1 cellular context compared by ENCODE assay signal in genomic region chr17:39199673-39199985, GRCh38.
TF ChIP-seq lines count a peak whose summit lies in the region.

No MANE protein-coding gene starts in this region.

TF ChIP-seq in WTC11, 78 proteins besides CTCF, POLR2A, EP300 and RAD21 (continued from another document):
- TF ChIP-seq ATF6 (CRISPR knock-in tag; IDR thresholded peaks at IDR 0.05) (no peak), ZBTB21 (CRISPR knock-in tag; IDR thresholded peaks at IDR 0.05; ENCODE audit: borderline replicate concordance) (no peak), ATF1 (CRISPR knock-in tag; IDR thresholded peaks at IDR 0.05) (no peak), ZNF671 (CRISPR knock-in tag; IDR thresholded peaks at IDR 0.05) (no peak), JUN (CRISPR knock-in tag; IDR thresholded peaks at IDR 0.05) (no peak), GTF2I (CRISPR knock-in tag; conservative IDR thresholded peaks at IDR 0.05) (no peak), KAT7 (CRISPR knock-in tag; IDR thresholded peaks at IDR 0.05; ENCODE audit: borderline replicate concordance) (no peak), GRHL2 (CRISPR knock-in tag; IDR thresholded peaks at IDR 0.05; ENCODE audit: insufficient replicate concordance, severe bottlenecking) (no peak), ZNF317 (CRISPR knock-in tag; IDR thresholded peaks at IDR 0.05; ENCODE audit: borderline replicate concordance, low read depth) (no peak), ZNF121 (CRISPR knock-in tag; IDR thresholded peaks at IDR 0.05) (no peak), USF2 (CRISPR knock-in tag; IDR thresholded peaks at IDR 0.05) (no peak), RELA (CRISPR knock-in tag; IDR thresholded peaks at IDR 0.05; ENCODE audit: borderline replicate concordance) (no peak), STAT6 (CRISPR knock-in tag; conservative IDR thresholded peaks at IDR 0.05; ENCODE audit: low read depth) (no peak), ZNF396 (CRISPR knock-in tag; IDR thresholded peaks at IDR 0.05; ENCODE audit: borderline replicate concordance) (no peak), ZNF138 (CRISPR knock-in tag; conservative IDR thresholded peaks at IDR 0.05) (no peak)
